In the genomic region with DNA sequence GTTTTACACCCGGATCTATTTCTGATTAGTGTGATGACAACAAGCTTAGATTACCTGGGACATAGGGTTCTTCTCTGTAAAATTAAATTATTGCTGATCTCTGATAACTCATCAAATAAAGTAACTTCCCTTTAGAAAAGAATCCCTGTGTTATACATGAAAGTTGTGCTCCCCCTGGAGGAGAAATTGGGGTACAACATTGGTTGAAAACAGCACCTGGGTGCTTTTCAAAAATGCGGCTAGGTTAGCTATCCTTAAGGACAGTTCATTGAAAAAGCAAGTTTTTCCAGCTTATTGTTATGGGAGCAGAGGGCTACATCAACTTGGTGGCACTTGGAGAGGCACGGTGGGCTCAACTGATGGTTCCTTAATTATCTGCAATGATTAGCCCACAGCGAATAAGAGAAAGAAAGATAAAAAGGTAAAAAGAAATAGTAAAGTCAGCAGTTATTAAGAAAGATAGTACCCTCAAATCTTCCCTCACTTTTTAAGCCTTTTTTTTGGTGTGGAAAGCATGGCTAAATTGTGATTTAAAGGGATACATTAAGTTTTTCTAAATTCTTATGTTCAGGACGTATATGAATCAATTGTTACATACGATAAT, we compare ENCODE assay signal across 8 cellular contexts.
DNase-seq lines count a peak whose midpoint lies in the region; TF ChIP-seq lines count a peak whose summit lies in the region.

No MANE protein-coding gene starts in this region.

- no peaks in the 10 kb centered on the region for H3K79me2 ChIP-seq in H9 (ENCODE audit: insufficient read depth, low read length)

- no peaks in the 10 kb centered on the region for H3K27me3 ChIP-seq in H9 (ENCODE audit: insufficient read depth, low read length)
- no peaks in the 10 kb centered on the region for H3K27me3 ChIP-seq in WERI-Rb-1 (ENCODE audit: insufficient read depth, low read depth, severe bottlenecking)

- H3K4me3 Mint-ChIP-seq in H9 (no peak overlapping the region), glutamatergic neuron (ENCODE audit: unreplicated experiment) (no peak overlapping the region)

- no peak overlapping the region for H4K8ac ChIP-seq in H9 (replicated peaks; ENCODE audit: insufficient read length, low read depth, low read length)

- no peak overlapping the region for H3K9ac ChIP-seq in H9 (ENCODE audit: extremely low read depth, insufficient read length, low read length)

- peak; percentile 2 to 19 for DNase-seq in stimulated activated CD4-positive, alpha-beta T cell treated with anti-CD3 and anti-CD28 coated beads, Interleukin-2, amount 100 ng/mL, for 24 hours
- no peak for DNase-seq in stimulated activated CD4-positive, alpha-beta T cell treated with anti-CD3 and anti-CD28 coated beads, Interleukin-4, amount 100 ng/mL, for 4 hours
- no peak for DNase-seq in H9
- DNase-seq in NAMALWA (ENCODE audit: low spot score), result peak; percentile 69
- DNase-seq in WERI-Rb-1, result peak; percentile 66
- no peak for DNase-seq in glutamatergic neuron
- DNase-seq in stimulated activated CD4-positive, alpha-beta T cell treated with anti-CD3 and anti-CD28 coated beads, Interleukin-4, amount 100 ng/mL, for 48 hours (ENCODE audit: low read depth in 2 of 2), result peak; percentile 8 to 11
- DNase-seq in NK-92 (lab: John Stamatoyannopoulos, UW; ENCODE audit: unreplicated experiment), result no peak

- no peak overlapping the region for H4K5ac ChIP-seq in H9 (ENCODE audit: insufficient read length, low read depth, low read length)

- no peak overlapping the region for H4K91ac ChIP-seq in H9 (ENCODE audit: insufficient read length, low read depth, low read length)

- no CpG with 5 or more reads among the region's 6 CpGs for WGBS in H9 (ENCODE audit: extremely low coverage, insufficient read length, low lambda C conversion rate)

- H3K23me2 ChIP-seq in H9 (ENCODE audit: insufficient read length, low read depth, low read length, poor library complexity, severe bottlenecking), result no peaks in the 10 kb centered on the region

- H3K56ac ChIP-seq in H9 (ENCODE audit: insufficient read length, low read depth, low read length), result no peak overlapping the region

- H3K27me3 Mint-ChIP-seq in H9 (ENCODE audit: low read depth), result peaks cover 5% of the 10 kb centered on the region
- peaks cover 4% of the 10 kb centered on the region for H3K27me3 Mint-ChIP-seq in glutamatergic neuron (ENCODE audit: unreplicated experiment)

- no peak overlapping the region for H2BK15ac ChIP-seq in H9 (ENCODE audit: low read depth, low read length)

- TF ChIP-seq CTCF in H9 (conservative IDR thresholded peaks at IDR 0.05) (peak; percentile 81), WERI-Rb-1 (IDR thresholded peaks at IDR 0.05; ENCODE audit: low read depth, low read length) (peak; percentile 52; the same call in 1 of the 2 replicates), glutamatergic neuron (IDR thresholded peaks at IDR 0.05; ENCODE audit: partially characterized antibody, unreplicated experiment) (peak; percentile 90)

- no peaks in the 10 kb centered on the region for H4K20me1 ChIP-seq in H9 (ENCODE audit: control insufficient read depth, insufficient read depth, insufficient read length)

- H3K4me3 ChIP-seq in WERI-Rb-1 (ENCODE audit: low read depth, low read length), result no peak overlapping the region

- H3K27ac ChIP-seq in H9 (ENCODE audit: insufficient read length, low read depth, low read length) (no peak overlapping the region), WERI-Rb-1 (peak overlapping the region; percentile 11)

- no peaks in the 10 kb centered on the region for H3K79me1 ChIP-seq in H9 (ENCODE audit: insufficient read depth, low read depth, low read length, poor library complexity, severe bottlenecking)

- H3K14ac ChIP-seq in H9 (ENCODE audit: insufficient read depth, low read length), result no peak overlapping the region

- no peak overlapping the region for H2BK120ac ChIP-seq in H9 (ENCODE audit: low read depth, low read length, poor library complexity, severe bottlenecking)

- H3K36me3 Mint-ChIP-seq in H9 (ENCODE audit: insufficient read depth in 1 of 3, low read depth in 3 of 3), result no peaks in the 10 kb centered on the region
- H3K36me3 Mint-ChIP-seq in glutamatergic neuron (ENCODE audit: unreplicated experiment), result no peaks in the 10 kb centered on the region

- H2AFZ ChIP-seq in H9 (ENCODE audit: low read length), result no peak overlapping the region

- H2BK12ac ChIP-seq in H9 (ENCODE audit: insufficient read length, low read depth, low read length), result no peak overlapping the region

- no peak overlapping the region for H3K4ac ChIP-seq in H9 (ENCODE audit: low read depth, low read length)

- peaks cover 66% of the 10 kb centered on the region for H3K36me3 ChIP-seq in WERI-Rb-1

- no peak overlapping the region for H3T11ph ChIP-seq in H9 (ENCODE audit: low read length)

- H2AK5ac ChIP-seq in H9 (ENCODE audit: insufficient read length, low read length), result no peak overlapping the region

- no peak overlapping the region for H3K4me2 ChIP-seq in H9 (ENCODE audit: insufficient read depth, insufficient read length, low read length)

- no peak overlapping the region for H2BK5ac ChIP-seq in H9 (ENCODE audit: insufficient read length, low read length)

- no peaks in the 10 kb centered on the region for H3K9me3 ChIP-seq in H9 (ENCODE audit: control insufficient read depth, low read depth, low read length)
- no peaks in the 10 kb centered on the region for H3K9me3 ChIP-seq in WERI-Rb-1 (ENCODE audit: severe bottlenecking)

- no peak overlapping the region for H3K18ac ChIP-seq in H9 (ENCODE audit: insufficient read length, low read depth, low read length)

- H3K27ac Mint-ChIP-seq in H9 (no peak overlapping the region), glutamatergic neuron (ENCODE audit: unreplicated experiment) (no peak overlapping the region)

- H3K4me1 Mint-ChIP-seq in H9, result peaks cover 10 to 14% of the 10 kb centered on the region in 2 experiments
- H3K4me1 Mint-ChIP-seq in glutamatergic neuron (ENCODE audit: low read depth, unreplicated experiment), result peaks cover 26% of the 10 kb centered on the region

- H2BK20ac ChIP-seq in H9 (ENCODE audit: low read depth, low read length, poor library complexity, severe bottlenecking), result no peak overlapping the region

- no peaks in the 10 kb centered on the region for H3K4me1 ChIP-seq in H9 (ENCODE audit: insufficient read depth, low read length)

- no peak overlapping the region for H3K23ac ChIP-seq in H9 (ENCODE audit: insufficient read length, low read depth, low read length)

- H3K9me3 Mint-ChIP-seq in H9, result no peaks in the 10 kb centered on the region
- peaks cover 5% of the 10 kb centered on the region for H3K9me3 Mint-ChIP-seq in glutamatergic neuron (ENCODE audit: unreplicated experiment)

Comparison
In these comparisons a context has a peak if more than half of its experiments do, and no peak if none do; other contexts are left out.
1. DNase-seq: peak in stimulated activated CD4-positive, alpha-beta T cell treated with anti-CD3 and anti-CD28 coated beads, Interleukin-2, amount 100 ng/mL, for 24 hours (2 of 2), NAMALWA (single experiment), WERI-Rb-1 (single experiment) and stimulated activated CD4-positive, alpha-beta T cell treated with anti-CD3 and anti-CD28 coated beads, Interleukin-4, amount 100 ng/mL, for 48 hours (2 of 2); none in stimulated activated CD4-positive, alpha-beta T cell treated with anti-CD3 and anti-CD28 coated beads, Interleukin-4, amount 100 ng/mL, for 4 hours (0 of 2), H9 (single experiment), glutamatergic neuron (single experiment) and NK-92 (single experiment).
2. Peak in every context shown above with its lines, with median percentiles within 50 percentile points of each other: CTCF ChIP-seq.